Comparison of ENCODE assay signal across 22 cellular contexts in genomic region chr5:34545164-34545563, GRCh38.
"Had no signal": no experiment of that assay in that cellular context is flagged by ENCODE, and none has a peak within 500 bp of the region (broad histone marks: within the 10 kb centered on the region; RNA-seq: fewer than 3 reads in every experiment).

No MANE protein-coding gene starts in this region.

- H3K9ac ChIP-seq: neural progenitor cell, parathyroid adenoma had no signal

- H3K4me3 ChIP-seq: coronary artery, gastrocnemius medialis, hepatocyte, left lung, mucosa of descending colon, neural progenitor cell, prostate gland, right atrium auricular region, sigmoid colon, spleen, thoracic aorta, tibial nerve, upper lobe of right lung, uterus had no signal

- H3K4me2 ChIP-seq: hepatocyte, neural progenitor cell had no signal

- ATAC-seq: effector memory CD8-positive, alpha-beta T cell; gastrocnemius medialis; left lung; mucosa of descending colon; stimulated activated naive B cell treated with anti-CD40 and anti-IgM and Interleukin-4, amounts not matched to agents 10 μg/mL and 1 μg/mL and 100 μg/mL, for 72 hours; upper lobe of right lung had no signal

- H3K79me2 ChIP-seq: hepatocyte, parathyroid adenoma had no signal

- H3K9me3 ChIP-seq: gastrocnemius medialis, prostate gland, thoracic aorta, uterus had no signal

- H3K27ac ChIP-seq: coronary artery, gastrocnemius medialis, hepatocyte, left lung, neural progenitor cell, parathyroid adenoma, prostate gland, right atrium auricular region, sigmoid colon, spleen, thoracic aorta, tibial nerve, upper lobe of right lung, uterus had no signal

- H3K27me3 ChIP-seq: gastrocnemius medialis, hepatocyte, left lung, neural progenitor cell, right atrium auricular region, sigmoid colon, tibial nerve, upper lobe of right lung, uterus had no signal

- H2AFZ ChIP-seq: hepatocyte, neural progenitor cell, parathyroid adenoma had no signal

- FAIRE-seq: endometrium, kidney had no signal

- H3K4me1 ChIP-seq: gastrocnemius medialis, left lung, parathyroid adenoma, prostate gland, right atrium auricular region, spleen, tibial nerve, upper lobe of right lung, uterus had no signal

- DNase-seq: effector memory CD8-positive, alpha-beta T cell; gastrocnemius medialis; head of caudate nucleus; kidney; left lung; mesenchymal stem cell; mucosa of descending colon; naive B cell; sigmoid colon; spleen; stimulated activated naive B cell treated with anti-CD40 and anti-IgM and Interleukin-4, amounts not matched to agents 10 μg/mL and 1 μg/mL and 100 μg/mL, for 72 hours; upper lobe of right lung; uterus had no signal

- H3K36me3 ChIP-seq: gastrocnemius medialis, left lung, neural progenitor cell, prostate gland, right atrium auricular region, sigmoid colon, spleen, thoracic aorta, tibial nerve, upper lobe of right lung, uterus had no signal
